In the genomic region with DNA sequence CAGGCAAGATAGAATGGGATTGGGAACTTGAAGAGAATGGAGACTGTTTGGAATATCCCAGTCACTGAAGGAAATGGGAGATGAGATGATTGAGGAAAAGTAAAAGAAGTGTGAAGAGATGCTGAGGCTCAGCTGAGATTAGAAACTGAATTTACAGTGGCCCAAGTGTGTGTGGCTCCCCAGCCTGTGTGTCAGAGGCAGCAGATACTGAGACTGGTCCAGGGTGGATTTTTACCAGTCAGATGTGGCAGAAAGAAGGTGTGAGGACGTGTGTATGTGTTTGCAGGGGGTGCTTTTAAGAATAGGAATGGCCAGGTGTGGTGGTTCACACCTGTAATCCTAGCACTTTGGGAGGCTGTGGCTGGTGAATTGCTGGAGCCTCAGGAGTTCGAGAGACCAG, we compare ENCODE assay signal across 24 cellular contexts.
"Had no signal": no experiment of that assay in that cellular context is flagged by ENCODE, and none has a peak within 500 bp of the region (broad histone marks: within the 10 kb centered on the region; RNA-seq: fewer than 3 reads in every experiment).

No MANE protein-coding gene starts in this region.

- H3K36me3 ChIP-seq: breast epithelium, esophagus squamous epithelium, heart right ventricle, right atrium auricular region, tibial nerve had no signal

- H3K27me3 Mint-ChIP-seq: activated naive CD4-positive, alpha-beta T cell treated with anti-CD3 and anti-CD28 coated beads, Interleukin-2, amount 50 U/mL, for 24 hours; activated naive CD8-positive, alpha-beta T cell treated with anti-CD3 and anti-CD28 coated beads, Interleukin-2, amount 50 U/mL, for 24 hours; dendritic cell treated with granulocyte-macrophage colony-stimulating factor and Interleukin-4, amounts not matched to agents 40 ng/mL and 50 ng/mL, for 4 days; naive thymus-derived CD8-positive, alpha-beta T cell had no signal

- H3K9me3 Mint-ChIP-seq: activated naive CD4-positive, alpha-beta T cell treated with anti-CD3 and anti-CD28 coated beads, Interleukin-2, amount 50 U/mL, for 24 hours; activated naive CD8-positive, alpha-beta T cell treated with anti-CD3 and anti-CD28 coated beads, Interleukin-2, amount 50 U/mL, for 24 hours; activated T-helper 2 cell treated with anti-CD3 and anti-CD28 coated beads, Interferon-gamma antibody, Interleukin-2, Interleukin-4, amounts not matched to agents 10 μg/mL and 5 μg/mL and 100 μg/mL, durations not matched to agents 14 hours and 24 hours and 36 hours; dendritic cell treated with granulocyte-macrophage colony-stimulating factor and Interleukin-4, amounts not matched to agents 40 ng/mL and 50 ng/mL, for 4 days; memory B cell; naive thymus-derived CD8-positive, alpha-beta T cell; stimulated activated naive B cell treated with anti-CD40 and anti-IgM and Interleukin-4, amounts not matched to agents 10 μg/mL and 1 μg/mL and 100 μg/mL, for 72 hours had no signal

- ATAC-seq: activated naive CD8-positive, alpha-beta T cell treated with anti-CD3 and anti-CD28 coated beads, Interleukin-2, amount 50 U/mL, for 24 hours; heart right ventricle; naive thymus-derived CD8-positive, alpha-beta T cell; stimulated activated naive B cell treated with anti-CD40 and anti-IgM and Interleukin-4, amounts not matched to agents 10 μg/mL and 1 μg/mL and 100 μg/mL, for 72 hours had no signal

- H3K4me1 Mint-ChIP-seq: memory B cell; stimulated activated naive B cell treated with anti-CD40 and anti-IgM and Interleukin-4, amounts not matched to agents 10 μg/mL and 1 μg/mL and 100 μg/mL, for 72 hours had no signal

- H3K27me3 ChIP-seq: breast epithelium, esophagus squamous epithelium, heart right ventricle, right atrium auricular region, tibial nerve had no signal

- H3K9me3 ChIP-seq: breast epithelium, esophagus squamous epithelium, heart right ventricle, right atrium auricular region, tibial nerve had no signal

- H3K4me3 Mint-ChIP-seq: activated naive CD4-positive, alpha-beta T cell treated with anti-CD3 and anti-CD28 coated beads, Interleukin-2, amount 50 U/mL, for 24 hours; activated naive CD8-positive, alpha-beta T cell treated with anti-CD3 and anti-CD28 coated beads, Interleukin-2, amount 50 U/mL, for 24 hours; dendritic cell treated with granulocyte-macrophage colony-stimulating factor and Interleukin-4, amounts not matched to agents 40 ng/mL and 50 ng/mL, for 4 days; memory B cell; naive thymus-derived CD8-positive, alpha-beta T cell; stimulated activated naive B cell treated with anti-CD40 and anti-IgM and Interleukin-4, amounts not matched to agents 10 μg/mL and 1 μg/mL and 100 μg/mL, for 72 hours had no signal

- DNase-seq: activated CD4-positive, alpha-beta T cell treated with anti-CD3 and anti-CD28 coated beads for 48 hours; activated CD8-positive, alpha-beta memory T cell treated with anti-CD3 and anti-CD28 coated beads, Interleukin-2, amount 50 U/mL, for 4 hours; activated naive CD8-positive, alpha-beta T cell treated with anti-CD3 and anti-CD28 coated beads, Interleukin-2, amount 50 U/mL, for 24 hours; central memory CD4-positive, alpha-beta T cell; esophagus squamous epithelium; foreskin melanocyte; heart right ventricle; midbrain; naive thymus-derived CD8-positive, alpha-beta T cell; stimulated activated CD4-positive, alpha-beta T cell treated with anti-CD3 and anti-CD28 coated beads, Interleukin-1b, Interleukin-23, amount 100 ng/mL, for 48 hours; stimulated activated CD4-positive, alpha-beta T cell treated with anti-CD3 and anti-CD28 coated beads, Interleukin-4, amount 100 ng/mL, for 4 hours; stimulated activated CD8-positive, alpha-beta memory T cell treated with anti-CD3 and anti-CD28 coated beads, Interleukin-4, amount 100 ng/mL, for 48 hours; stimulated activated naive B cell treated with anti-CD40 and anti-IgM and Interleukin-4, amounts not matched to agents 10 μg/mL and 1 μg/mL and 100 μg/mL, for 72 hours; T-helper 1 cell had no signal

- H3K27ac ChIP-seq: breast epithelium, epithelial cell of prostate, right atrium auricular region, tibial nerve, VCaP had no signal

- H3K4me3 ChIP-seq: breast epithelium, esophagus squamous epithelium, heart right ventricle, right atrium auricular region, smooth muscle cell, tibial nerve had no signal

- H3K27ac Mint-ChIP-seq: activated naive CD4-positive, alpha-beta T cell treated with anti-CD3 and anti-CD28 coated beads, Interleukin-2, amount 50 U/mL, for 24 hours; activated naive CD8-positive, alpha-beta T cell treated with anti-CD3 and anti-CD28 coated beads, Interleukin-2, amount 50 U/mL, for 24 hours; activated T-helper 2 cell treated with anti-CD3 and anti-CD28 coated beads, Interferon-gamma antibody, Interleukin-2, Interleukin-4, amounts not matched to agents 10 μg/mL and 5 μg/mL and 100 μg/mL, durations not matched to agents 14 hours and 24 hours and 36 hours; dendritic cell treated with granulocyte-macrophage colony-stimulating factor and Interleukin-4, amounts not matched to agents 40 ng/mL and 50 ng/mL, for 4 days; memory B cell; naive thymus-derived CD8-positive, alpha-beta T cell; stimulated activated naive B cell treated with anti-CD40 and anti-IgM and Interleukin-4, amounts not matched to agents 10 μg/mL and 1 μg/mL and 100 μg/mL, for 72 hours had no signal

- H3K36me3 Mint-ChIP-seq: memory B cell; stimulated activated naive B cell treated with anti-CD40 and anti-IgM and Interleukin-4, amounts not matched to agents 10 μg/mL and 1 μg/mL and 100 μg/mL, for 72 hours had no signal
